ENCODE assay signal across 8 cellular contexts in the genomic region with DNA sequence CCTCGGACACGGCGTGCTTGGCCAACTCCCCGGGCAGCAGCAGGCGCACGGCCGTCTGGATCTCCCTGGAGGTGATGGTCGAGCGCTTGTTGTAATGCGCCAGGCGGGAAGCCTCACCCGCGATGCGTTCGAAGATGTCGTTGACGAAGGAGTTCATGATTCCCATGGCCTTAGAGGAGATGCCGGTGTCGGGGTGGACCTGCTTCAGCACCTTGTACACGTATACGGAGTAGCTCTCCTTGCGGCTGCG.
DNase-seq lines count a peak whose midpoint lies in the region; ATAC-seq, FAIRE-seq and TF ChIP-seq lines count a peak whose summit lies in the region.
"Not testable (repeated sequence)": the region's sequence is repeated elsewhere in the genome, so short reads cannot be mapped to it uniquely, and the experiment has no call there.

No MANE protein-coding gene starts in this region.

- TF ChIP-seq RAD21 in HepG2 (CRISPR knock-in tag; IDR thresholded peaks at IDR 0.05) = not testable (repeated sequence)

- not testable (repeated sequence) for H4K20me1 ChIP-seq in HepG2 (ENCODE audit: insufficient read depth, low read length)

- POLR2A ChIA-PET in HepG2 (lab: Yijun Ruan, JAX) = interaction anchor here (1.1 to 1.6 kb wide), 6 partner anchors 13 to 989 kb away, joined by 3 to 24 read pairs (median 5); a partner anchor contains a TSS

- not testable (repeated sequence) for FAIRE-seq in HepG2 (lab: Jason Lieb, UNC)

- not testable (repeated sequence) for TF ChIP-seq EP300 in HepG2 (IDR thresholded peaks at IDR 0.05; ENCODE audit: low read depth in 2 of 2, low read length in 2 of 2); HepG2 (CRISPR knock-in tag; IDR thresholded peaks at IDR 0.05; ENCODE audit: borderline replicate concordance); transverse colon (IDR thresholded peaks at IDR 0.05; ENCODE audit: low read depth)

- H3K27ac Mint-ChIP-seq in Calu3 (ENCODE audit: unreplicated experiment) = not testable (repeated sequence)

- H3K36me3 Mint-ChIP-seq in Calu3 (ENCODE audit: insufficient read depth, unreplicated experiment) = not testable (repeated sequence)

- not testable (repeated sequence) for H3K27me3 Mint-ChIP-seq in Calu3 (ENCODE audit: unreplicated experiment)

- TSS peak; percentile 93 for BruUV-seq in Calu3 (replicated peaks; lab: Mats Ljungman, UMichigan)
- TSS peak; percentile 97 for BruUV-seq in HepG2 (replicated peaks; lab: Mats Ljungman, UMichigan)

- H3K36me3 ChIP-seq in HUES48 (ENCODE audit: control insufficient read depth, insufficient read depth, low read length) = peaks cover 18% of the 10 kb centered on the region; the same call in 1 of the 2 replicates
- H3K36me3 ChIP-seq in HepG2 (replicated peaks in 1 of 2; ENCODE audit: control insufficient read depth in 1 of 2, insufficient read depth in 2 of 2, low read length in 2 of 2); parathyroid adenoma (ENCODE audit: control insufficient read depth, insufficient read depth, low read length); transverse colon: not testable (repeated sequence)

- peak overlapping the region; percentile 100 for H3K9ac ChIP-seq in HUES48 (ENCODE audit: low read depth, low read length)
- not testable (repeated sequence) for H3K9ac ChIP-seq in HepG2 (ENCODE audit: insufficient read depth, low read depth, low read length); parathyroid adenoma

- not testable (repeated sequence) for DNase-seq in Calu3; fibroblast of villous mesenchyme (ENCODE audit: low read depth); HepG2 (ENCODE audit: low spot score); transverse colon
- DNase-seq in caudate nucleus (lab: John Stamatoyannopoulos, UW) = peak in 1 of 61 donors; percentile 45

- intact Hi-C loops in Calu3 (cut with micrococcal nuclease; ENCODE audit: unreplicated experiment) = loop anchor here (1.0 to 5.0 kb wide), 3 partner anchors 14 to 746 kb away; a partner anchor contains a TSS
- intact Hi-C loops in HepG2 (cut with micrococcal nuclease; ENCODE audit: unreplicated experiment); transverse colon (cut with DNase I; ENCODE audit: low total_unique reads): not testable (repeated sequence)

- CTCF ChIA-PET in Calu3 (lab: Charles Lee) = interaction anchor here (1.0 to 1.8 kb wide), 5 partner anchors 8 to 747 kb away, joined by 3 to 16 read pairs (median 4); a partner anchor contains a TSS
- CTCF ChIA-PET in HepG2 (lab: Yijun Ruan, JAX; ENCODE audit: low intra/inter-chr PET ratio, low total read pairs) = not testable (repeated sequence)

- H3K27me3 ChIP-seq in HUES48 (ENCODE audit: control insufficient read depth, insufficient read depth, low read length); parathyroid adenoma (ENCODE audit: control insufficient read depth, insufficient read depth, low read length); transverse colon: not testable (repeated sequence)
- H3K27me3 ChIP-seq in HepG2 (ENCODE audit: control insufficient read depth in 1 of 2, insufficient read depth in 2 of 2, low read length in 2 of 2) = peaks cover 0 to 19% of the 10 kb centered on the region in 2 experiments; a peak in 4 of 5 replicates

- peak overlapping the region; percentile 97 for H3K27ac ChIP-seq in HUES48 (ENCODE audit: low read depth, low read length)
- peak overlapping the region; percentile 73 for H3K27ac ChIP-seq in caudate nucleus (ENCODE audit: low read depth, low read length)
- peak overlapping the region; percentile 32 for H3K27ac ChIP-seq in HepG2 (ENCODE audit: extremely low read length, insufficient read depth, low read length)
- H3K27ac ChIP-seq in parathyroid adenoma = peak overlapping the region; percentile 88
- H3K27ac ChIP-seq in transverse colon = peak overlapping the region; percentile 93 to 98 (median 96)

- peak overlapping the region; percentile 94 for H3K4me3 ChIP-seq in HUES48 (ENCODE audit: low read depth, low read length)
- H3K4me3 ChIP-seq in fibroblast of villous mesenchyme (ENCODE audit: low read depth, low read length) = peak overlapping the region; percentile 90
- H3K4me3 ChIP-seq in HepG2 (replicated peaks in 1 of 3; ENCODE audit: insufficient read depth in 1 of 3, low read depth in 2 of 3, low read length in 3 of 3) = peak overlapping the region in 2 of 3 experiments; percentile 7 to 62; a peak in 2 of 6 replicates
- peak overlapping the region; percentile 91 for H3K4me3 ChIP-seq in parathyroid adenoma (ENCODE audit: low read depth, low read length)
- H3K4me3 ChIP-seq in transverse colon = peak overlapping the region; percentile 45 to 57 (median 50)

- not testable (repeated sequence) for H3K79me2 ChIP-seq in HepG2 (ENCODE audit: insufficient read depth, low read length); parathyroid adenoma

- H3K4me3 Mint-ChIP-seq in Calu3 (ENCODE audit: low read depth, unreplicated experiment) = not testable (repeated sequence)

- 38% methylated on average over 18 of the region's 23 CpGs for WGBS in HepG2 (ENCODE audit: low lambda C conversion rate)
- 4% methylated on average over 23 of the region's 23 CpGs; no CpG with 5 or more reads in 1 of the 2 donors for WGBS in transverse colon (ENCODE audit: low coverage in 1 of 2), 2 donors

- H3K4me2 ChIP-seq in HepG2 (ENCODE audit: low read depth, low read length) (peak overlapping the region; percentile 75), parathyroid adenoma (ENCODE audit: low read length) (peak overlapping the region; percentile 98)

- H2AFZ ChIP-seq in HepG2 (ENCODE audit: low read length) = not testable (repeated sequence)
- H2AFZ ChIP-seq in parathyroid adenoma = peak overlapping the region; percentile 10

- peaks cover 17% of the 10 kb centered on the region for H3K4me1 ChIP-seq in HUES48 (ENCODE audit: control insufficient read depth, insufficient read depth, low read length)
- peaks cover 27% of the 10 kb centered on the region for H3K4me1 ChIP-seq in HepG2 (ENCODE audit: insufficient read depth, low read length)
- not testable (repeated sequence) for H3K4me1 ChIP-seq in parathyroid adenoma
- peaks cover 7 to 40% (median 14%) of the 10 kb centered on the region in 4 donors for H3K4me1 ChIP-seq in transverse colon

- H3K9me3 ChIP-seq in HUES48 (ENCODE audit: control insufficient read depth, insufficient read depth, low read length); HepG2 (ENCODE audit: low read length); parathyroid adenoma (ENCODE audit: control insufficient read depth, low read length); transverse colon: not testable (repeated sequence)

- H3K9me3 Mint-ChIP-seq in Calu3 (ENCODE audit: low read depth, unreplicated experiment) = not testable (repeated sequence)

- peak; percentile 1 for ATAC-seq in SK-N-SH treated with all-trans-retinoic acid at 6 μM for 48 hours
- ATAC-seq in HepG2 = not testable (repeated sequence)

- H3K4me1 Mint-ChIP-seq in Calu3 (ENCODE audit: low read depth, unreplicated experiment) = not testable (repeated sequence)

- in situ Hi-C loops in HepG2 (cut with HindIII; ENCODE audit: extremely low pct_ligation_motif_present, low pct_unique_long_range_greater_than_20kb) = not testable (repeated sequence)
- in situ Hi-C loops in transverse colon (cut with MboI; ENCODE audit: low pct_ligation_motif_present in 1 of 4, low pct_unique_long_range_greater_than_20kb in 1 of 4, low sequenced_read_pairs in 3 of 4) = loop anchor here in 3 of 4 donors (25.0 kb wide), 7 partner anchors 809 to 1109 kb away; a partner anchor contains a TSS

- not testable (repeated sequence) for TF ChIP-seq POLR2A in HepG2 (IDR thresholded peaks at IDR 0.05; ENCODE audit: insufficient read depth in 1 of 2, low read depth in 2 of 2, low read length in 2 of 2); transverse colon (IDR thresholded peaks at IDR 0.05)

- TF ChIP-seq CTCF in Calu3 (IDR thresholded peaks at IDR 0.05; ENCODE audit: unreplicated experiment); fibroblast of villous mesenchyme (IDR thresholded peaks at IDR 0.05; ENCODE audit: insufficient read depth, low read depth, low read length); HepG2 (CRISPR knock-in tag; IDR thresholded peaks at IDR 0.05); parathyroid adenoma (IDR thresholded peaks at IDR 0.05); transverse colon (IDR thresholded peaks at IDR 0.05): not testable (repeated sequence)

TF ChIP-seq in HepG2, 621 proteins besides CTCF, POLR2A, EP300 and RAD21:
- TF ChIP-seq, protein P1, sequence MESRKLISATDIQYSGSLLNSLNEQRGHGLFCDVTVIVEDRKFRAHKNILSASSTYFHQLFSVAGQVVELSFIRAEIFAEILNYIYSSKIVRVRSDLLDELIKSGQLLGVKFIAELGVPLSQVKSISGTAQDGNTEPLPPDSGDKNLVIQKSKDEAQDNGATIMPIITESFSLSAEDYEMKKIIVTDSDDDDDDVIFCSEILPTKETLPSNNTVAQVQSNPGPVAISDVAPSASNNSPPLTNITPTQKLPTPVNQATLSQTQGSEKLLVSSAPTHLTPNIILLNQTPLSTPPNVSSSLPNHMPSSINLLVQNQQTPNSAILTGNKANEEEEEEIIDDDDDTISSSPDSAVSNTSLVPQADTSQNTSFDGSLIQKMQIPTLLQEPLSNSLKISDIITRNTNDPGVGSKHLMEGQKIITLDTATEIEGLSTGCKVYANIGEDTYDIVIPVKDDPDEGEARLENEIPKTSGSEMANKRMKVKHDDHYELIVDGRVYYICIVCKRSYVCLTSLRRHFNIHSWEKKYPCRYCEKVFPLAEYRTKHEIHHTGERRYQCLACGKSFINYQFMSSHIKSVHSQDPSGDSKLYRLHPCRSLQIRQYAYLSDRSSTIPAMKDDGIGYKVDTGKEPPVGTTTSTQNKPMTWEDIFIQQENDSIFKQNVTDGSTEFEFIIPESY (CRISPR knock-in tag; IDR thresholded peaks at IDR 0.05) = peak; percentile 35; the same call in 1 of the 2 replicates
- TF ChIP-seq HNRNPL (IDR thresholded peaks at IDR 0.05; ENCODE audit: low read depth, low read length) = 0 out of 2 replicates have a peak, but pooled peaks have one; percentile 43
- TF ChIP-seq NRL (CRISPR knock-in tag; IDR thresholded peaks at IDR 0.05; ENCODE audit: borderline replicate concordance) = 0 out of 2 replicates have a peak, but pooled peaks have one; percentile 7
- peak; percentile 95 for TF ChIP-seq FIP1L1 (IDR thresholded peaks at IDR 0.05; ENCODE audit: borderline replicate concordance, insufficient read depth, low read depth, low read length)

Comparison
In these comparisons a context has a peak if more than half of its experiments do, and no peak if none do; other contexts are left out.
1. H3K27ac ChIP-seq: peak in every context shown above with its lines; median percentile 97 in HUES48; 96 in transverse colon; 88 in parathyroid adenoma; 73 in caudate nucleus; 32 in HepG2.
2. H3K4me3 ChIP-seq: peak in every context shown above with its lines; median percentile 94 in HUES48; 91 in parathyroid adenoma; 90 in fibroblast of villous mesenchyme; 50 in transverse colon; 34 in HepG2.